In genomic region chr12:1992732-1993131, GRCh38 we compare ENCODE assay signal across 1 cellular context.
TF ChIP-seq lines count a peak whose summit lies in the region.

No MANE protein-coding gene starts in this region.

TF ChIP-seq in HCT116, 20 proteins besides CTCF, POLR2A, EP300 and RAD21 (continued from another document):
- TF ChIP-seq SP1 (IDR thresholded peaks at IDR 0.05; ENCODE audit: low read depth) (no peak), ZNF274 (IDR thresholded peaks at IDR 0.05; ENCODE audit: low read depth, low read length) (no peak), EZH2phosphoT487 (IDR thresholded peaks at IDR 0.05; ENCODE audit: borderline replicate concordance) (no peak)
